13 cellular contexts compared by ENCODE assay signal in genomic region chr1:174297351-174297750, GRCh38.
"Had no signal": no experiment of that assay in that cellular context is flagged by ENCODE, and none has a peak within 500 bp of the region (broad histone marks: within the 10 kb centered on the region; RNA-seq: fewer than 3 reads in every experiment).

No MANE protein-coding gene starts in this region.

- H3K27ac ChIP-seq: ascending aorta, dorsolateral prefrontal cortex, esophagus squamous epithelium, right atrium auricular region, tibial artery, vagina had no signal

- ATAC-seq: activated naive CD8-positive, alpha-beta T cell treated with anti-CD3 and anti-CD28 coated beads, Interleukin-2, amount 50 U/mL, for 24 hours; stimulated activated effector memory CD8-positive, alpha-beta T cell treated with anti-CD3 and anti-CD28 coated beads, Interleukin-12 subunit alpha, Interleukin-12 subunit beta, amount 100 ng/mL, for 72 hours had no signal

- H3K36me3 ChIP-seq: ascending aorta, right atrium auricular region had no signal

- H3K4me3 ChIP-seq: ascending aorta, dorsolateral prefrontal cortex, esophagus squamous epithelium, right atrium auricular region, smooth muscle cell, tibial artery, vagina had no signal

- DNase-seq: activated CD4-positive, alpha-beta T cell treated with anti-CD3 and anti-CD28 coated beads for 48 hours; activated naive CD4-positive, alpha-beta T cell treated with Interleukin-2 at 50 U/mL for 16 hours; activated naive CD8-positive, alpha-beta T cell treated with anti-CD3 and anti-CD28 coated beads, Interleukin-2, amount 50 U/mL, for 24 hours; dorsolateral prefrontal cortex; esophagus squamous epithelium; foreskin fibroblast; posterior cingulate gyrus; tibial artery had no signal

- H3K27me3 ChIP-seq: ascending aorta, dorsolateral prefrontal cortex, esophagus squamous epithelium, right atrium auricular region, tibial artery, vagina had no signal

- H3K4me1 ChIP-seq: ascending aorta, esophagus squamous epithelium, right atrium auricular region, tibial artery, vagina had no signal

- H3K9me3 ChIP-seq: right atrium auricular region had no signal

- H3K4me2 ChIP-seq: smooth muscle cell had no signal
